7 cellular contexts compared by ENCODE assay signal in the genomic region with DNA sequence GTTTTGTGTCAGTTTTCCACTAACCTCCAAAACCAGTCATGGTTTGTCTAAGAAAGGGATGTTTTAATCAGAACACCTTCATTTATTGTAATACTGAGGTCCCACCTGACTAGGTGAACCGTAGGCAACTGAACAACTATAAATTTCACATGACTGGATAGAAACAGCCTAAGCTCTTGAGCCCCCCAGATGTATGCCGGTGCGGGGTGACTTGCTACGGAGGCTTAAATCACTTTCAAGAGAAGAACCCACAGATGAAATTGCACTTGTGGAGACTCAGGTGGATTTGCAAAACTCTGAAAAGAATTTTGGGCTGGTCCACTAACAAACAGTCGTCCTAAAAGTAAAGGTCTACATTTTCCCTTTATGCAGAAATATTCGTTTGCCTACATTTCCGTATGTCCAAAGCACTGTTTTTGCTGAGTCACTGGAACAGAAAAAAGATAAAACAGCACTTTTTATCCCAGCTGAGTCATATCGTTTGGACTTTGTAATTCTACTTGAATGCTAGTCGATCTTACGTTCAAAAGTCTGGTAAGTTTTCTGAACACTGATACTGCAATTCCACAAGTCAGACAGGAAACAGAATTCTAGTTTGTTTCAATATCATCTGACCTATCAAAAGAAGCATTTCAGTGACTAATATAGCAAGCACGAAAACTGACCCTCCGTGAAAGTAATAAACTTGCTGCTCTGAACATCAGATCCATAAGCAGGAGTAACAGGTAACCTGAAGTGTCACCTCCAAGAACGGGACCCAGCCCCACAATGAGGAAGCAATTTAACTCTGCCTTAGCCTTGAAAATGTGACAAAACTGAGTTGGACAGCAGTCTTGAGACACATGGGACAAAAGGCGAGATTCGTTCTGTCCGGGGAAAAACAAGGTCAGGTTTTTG. TPM values are rescaled to one million over a fixed set of nuclear protein-coding genes. Genes with fewer than 3 reads are reported as not detected.
DNase-seq lines count a peak whose midpoint lies in the region; ATAC-seq and TF ChIP-seq lines count a peak whose summit lies in the region.

No MANE protein-coding gene starts in this region.

- H3K27me3 Mint-ChIP-seq in type B pancreatic cell: no peaks in the 10 kb centered on the region

- DNase-seq in ascending aorta (ENCODE audit: low spot score in 2 of 2) (no peak), left kidney (ENCODE audit: low read depth, low spot score) (peak; percentile 24), type B pancreatic cell (ENCODE audit: extremely low spot score, unreplicated experiment) (no peak), inferior parietal cortex (ENCODE audit: extremely low spot score) (no peak), retina (no peak)

- no peaks in the 10 kb centered on the region for H3K9me3 Mint-ChIP-seq in type B pancreatic cell

- H3K36me3 ChIP-seq in ascending aorta: no peaks in the 10 kb centered on the region

- intact Hi-C loops in ascending aorta (cut with DNase I): loop anchor here (2.0 kb wide), 2 partner anchors 16 kb away; no protein-coding TSS in a partner anchor

- H3K4me3 Mint-ChIP-seq in type B pancreatic cell: peak overlapping the region; percentile 12

- TF ChIP-seq CTCF in ascending aorta (IDR thresholded peaks at IDR 0.05) (no peak), type B pancreatic cell (conservative IDR thresholded peaks at IDR 0.05) (no peak)

- H3K27ac ChIP-seq in ascending aorta: peak overlapping the region; percentile 42 to 63

- peaks cover 37% of the 10 kb centered on the region for H3K4me1 Mint-ChIP-seq in type B pancreatic cell (ENCODE audit: unreplicated experiment)

- peak; percentile 11 for TF ChIP-seq POLR2A in GM19099 (IDR thresholded peaks at IDR 0.05; ENCODE audit: extremely low read depth, insufficient read length, low read depth)

- peak overlapping the region; percentile 28 to 48 for H3K4me3 ChIP-seq in ascending aorta

- H3K36me3 Mint-ChIP-seq in type B pancreatic cell: peaks cover 18% of the 10 kb centered on the region

- H3K27me3 ChIP-seq in ascending aorta: no peaks in the 10 kb centered on the region

- ATAC-seq in HG03469 (IDR thresholded peaks at IDR 0.05; ENCODE audit: unreplicated experiment): peak; percentile 42

- peak overlapping the region; percentile 71 for H3K27ac Mint-ChIP-seq in type B pancreatic cell

- H3K9me3 ChIP-seq in ascending aorta: no peaks in the 10 kb centered on the region

- H3K4me1 ChIP-seq in ascending aorta: peaks cover 0 to 9% of the 10 kb centered on the region in 2 donors

RNA-seq across cellular contexts. Expression of a gene that starts 18.1 kb away (rescaled TPM):
- total RNA-seq in ascending aorta: 21.6 TPM
- 34.1 and 71.2 TPM in 2 replicates for total RNA-seq in type B pancreatic cell (ENCODE audit: low replicate concordance)
